13 cellular contexts compared by ENCODE assay signal in the genomic region with DNA sequence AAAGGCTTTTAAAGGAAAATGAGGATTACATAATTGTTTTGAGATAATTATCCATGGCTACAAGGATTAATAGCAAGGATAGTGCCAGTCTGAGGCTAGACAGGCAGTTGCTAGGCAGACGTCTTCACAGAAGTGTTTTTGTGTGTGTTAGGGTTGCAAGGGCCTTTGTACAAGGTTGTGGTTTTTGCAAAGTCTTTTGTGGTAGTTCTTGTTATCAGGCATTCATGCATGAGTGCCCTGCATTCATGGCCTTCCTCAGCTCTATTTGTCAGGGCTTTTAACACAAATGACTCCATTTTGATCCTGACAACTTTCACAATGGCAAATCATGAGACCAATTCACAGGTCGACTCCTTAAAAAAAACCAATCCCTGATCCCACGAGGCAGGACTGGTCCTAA.
DNase-seq lines count a peak whose midpoint lies in the region; ATAC-seq and TF ChIP-seq lines count a peak whose summit lies in the region.
"Had no signal": no experiment of that assay in that cellular context is flagged by ENCODE, and none has a peak within 500 bp of the region (broad histone marks: within the 10 kb centered on the region; RNA-seq: fewer than 3 reads in every experiment).

No MANE protein-coding gene starts in this region.

- H3K27me3 ChIP-seq in MM.1S (replicated peaks; ENCODE audit: insufficient read depth, low read length) (no peaks in the 10 kb centered on the region), lower lobe of right lung (ENCODE audit: low read depth) (no peaks in the 10 kb centered on the region)

- intact Hi-C loops in lower lobe of right lung (cut with DNase I), result no loop called here

- no peak overlapping the region for H3K27ac ChIP-seq in MM.1S (ENCODE audit: low read length)
- no peak overlapping the region for H3K27ac ChIP-seq in lower lobe of right lung
- H3K27ac ChIP-seq: C4-2B, RWPE1 had no signal

- H3K9me3 ChIP-seq in MM.1S (replicated peaks; ENCODE audit: insufficient read depth, low read length) (no peaks in the 10 kb centered on the region), lower lobe of right lung (no peaks in the 10 kb centered on the region)

- DNase-seq in GF-D8 (lab: John Stamatoyannopoulos, UW) (peak; percentile 71), amniotic epithelial cell (ENCODE audit: low read depth) (peak; percentile 85), MM.1S (no peak), lower lobe of right lung (no peak), NCI-H2171 treated with DMSO at 0.1 percent for 48 hours (lab: John Stamatoyannopoulos, UW) (no peak)
- no peak for DNase-seq in stimulated activated CD4-positive, alpha-beta T cell treated with anti-CD3 and anti-CD28 coated beads, Interleukin-1b, Interleukin-23, amount 100 ng/mL, for 48 hours
- DNase-seq: activated CD4-positive, alpha-beta T cell treated with anti-CD3 and anti-CD28 coated beads for 4 hours; nephron progenitor cell; stimulated activated CD4-positive, alpha-beta T cell treated with anti-CD3 and anti-CD28 coated beads, Interleukin-2, amount 100 ng/mL, for 24 hours had no signal

- H3K4me1 ChIP-seq in MM.1S (ENCODE audit: low read length), result peaks cover 19% of the 10 kb centered on the region
- peaks cover 24% of the 10 kb centered on the region for H3K4me1 ChIP-seq in lower lobe of right lung

- TF ChIP-seq CTCF in MM.1S (IDR thresholded peaks at IDR 0.05; ENCODE audit: low read length) (no peak), lower lobe of right lung (IDR thresholded peaks at IDR 0.05) (no peak)

- ATAC-seq in GM21515 (IDR thresholded peaks at IDR 0.05; ENCODE audit: unreplicated experiment), result peak; percentile 82
- ATAC-seq in HG03558 (IDR thresholded peaks at IDR 0.05; ENCODE audit: extremely low read depth, unreplicated experiment), result peak; percentile 47
- no peak for ATAC-seq in lower lobe of right lung

- no peaks in the 10 kb centered on the region for H4K20me1 ChIP-seq in MM.1S (ENCODE audit: insufficient read depth, low read length)

- no peak overlapping the region for H2AFZ ChIP-seq in MM.1S (ENCODE audit: low read length)

- H3K4me2 ChIP-seq in MM.1S (ENCODE audit: low read depth, low read length), result no peak overlapping the region

- H3K36me3 ChIP-seq in MM.1S (replicated peaks; ENCODE audit: insufficient read depth, low read length) (no peaks in the 10 kb centered on the region), lower lobe of right lung (no peaks in the 10 kb centered on the region)

- H3K9me2 ChIP-seq in MM.1S (replicated peaks; ENCODE audit: insufficient read depth, low read length), result no peaks in the 10 kb centered on the region

- no peak overlapping the region for H3K9ac ChIP-seq in MM.1S (ENCODE audit: low read length)

- H3K79me2 ChIP-seq in MM.1S (ENCODE audit: low read length), result no peaks in the 10 kb centered on the region

- H3K4me3 ChIP-seq in MM.1S (ENCODE audit: low read length) (no peak overlapping the region), lower lobe of right lung (no peak overlapping the region)

- H3F3A ChIP-seq in MM.1S (ENCODE audit: insufficient read depth, low read length), result no peaks in the 10 kb centered on the region

Comparison
In these comparisons a context has a peak if more than half of its experiments do, and no peak if none do; other contexts are left out.
1. DNase-seq: peak in GF-D8 (single experiment) and amniotic epithelial cell (single experiment); none in stimulated activated CD4-positive, alpha-beta T cell treated with anti-CD3 and anti-CD28 coated beads, Interleukin-1b, Interleukin-23, amount 100 ng/mL, for 48 hours (single experiment), MM.1S (single experiment), lower lobe of right lung (single experiment) and NCI-H2171 treated with DMSO at 0.1 percent for 48 hours (single experiment).
2. ATAC-seq: peak in GM21515 (single experiment) and HG03558 (single experiment); none in lower lobe of right lung (0 of 2).